ENCODE assay signal across 19 cellular contexts in genomic region chr2:86753606-86754005, GRCh38. TPM values are rescaled to one million over a fixed set of nuclear protein-coding genes. Genes with fewer than 3 reads are reported as not detected.
DNase-seq lines count a peak whose midpoint lies in the region; ATAC-seq and TF ChIP-seq lines count a peak whose summit lies in the region.
"Had no signal": no experiment of that assay in that cellular context is flagged by ENCODE, and none has a peak within 500 bp of the region (broad histone marks: within the 10 kb centered on the region; RNA-seq: fewer than 3 reads in every experiment).

No MANE protein-coding gene starts in this region.

- ATAC-seq in sciatic nerve = peak; percentile 73
- no peak for ATAC-seq in left colon
- ATAC-seq: K562 had no signal

- H3K4me3 ChIP-seq in fibroblast of pulmonary artery (replicated peaks; ENCODE audit: low read depth, low read length) = no peak overlapping the region
- H3K4me3 ChIP-seq: K562 had no signal

- peak overlapping the region; percentile 13; the same call in 1 of the 2 replicates for H3K27ac ChIP-seq in VCaP
- H3K27ac ChIP-seq: HL-60 had no signal

- DNase-seq in COLO829 (ENCODE audit: low spot score) = peak; percentile 83
- DNase-seq in fibroblast of pulmonary artery (ENCODE audit: low read depth) = peak; percentile 29
- DNase-seq in sciatic nerve (ENCODE audit: low spot score) = no peak
- no peak for DNase-seq in activated CD4-positive, alpha-beta T cell treated with anti-CD3 and anti-CD28 coated beads for 4 hours
- DNase-seq in NCI-H524 (lab: John Stamatoyannopoulos, UW) = no peak
- DNase-seq in stimulated activated CD4-positive, alpha-beta T cell treated with anti-CD3 and anti-CD28 coated beads, Interleukin-4, amount 100 ng/mL, for 24 hours = no peak
- no peak for DNase-seq in left colon
- DNase-seq: AML-193; CD4-positive, alpha-beta T cell; DND-41; GDM1; GOT3; NCI-H1436 treated with DMSO at 0.1 percent for 48 hours; NCI-H2227 treated with DMSO at 0.1 percent for 48 hours; NCI-H526 had no signal

- intact Hi-C loops in sciatic nerve (cut with DNase I) = no loop called here
- intact Hi-C loops in left colon (cut with DNase I, micrococcal nuclease) = no loop called here

- TF ChIP-seq CTCF in VCaP (conservative IDR thresholded peaks at IDR 0.05) = no peak
- TF ChIP-seq CTCF in fibroblast of pulmonary artery (IDR thresholded peaks at IDR 0.05; ENCODE audit: low read length, missing control alignments) = no peak

RNA-seq across cellular contexts. Expression of gene RMND5A, which starts 33.5 kb away (rescaled TPM):
- total RNA-seq in sciatic nerve (43.6 TPM), left colon (10 to 100 TPM; 64.0 to 77.8 TPM)

RNA-seq across cellular contexts. Expression of gene CD8A, which starts 37.1 kb away (rescaled TPM):
- total RNA-seq in sciatic nerve (2.6 TPM), left colon (1 to 10 TPM; 1.6 to 3.2 TPM)
- total RNA-seq: A673 had no signal

Comparison
In these comparisons a context has a peak if more than half of its experiments do, and no peak if none do; other contexts are left out.
1. DNase-seq: peak in COLO829 (single experiment) and fibroblast of pulmonary artery (single experiment); none in sciatic nerve (single experiment), activated CD4-positive, alpha-beta T cell treated with anti-CD3 and anti-CD28 coated beads for 4 hours (0 of 2), NCI-H524 (0 of 2), stimulated activated CD4-positive, alpha-beta T cell treated with anti-CD3 and anti-CD28 coated beads, Interleukin-4, amount 100 ng/mL, for 24 hours (single experiment) and left colon (0 of 2).